In genomic region chr12:108560321-108560721, GRCh38 we compare ENCODE assay signal across 8 cellular contexts. TPM values are rescaled to one million over a fixed set of nuclear protein-coding genes. Genes with fewer than 3 reads are reported as not detected.
DNase-seq lines count a peak whose midpoint lies in the region; ATAC-seq and TF ChIP-seq lines count a peak whose summit lies in the region.

No MANE protein-coding gene starts in this region.

- peak overlapping the region; percentile 97 for H3K9ac ChIP-seq in Loucy (ENCODE audit: low read depth, low read length, poor library complexity, severe bottlenecking)
- peak overlapping the region; percentile 94 for H3K9ac ChIP-seq in mucosa of stomach (ENCODE audit: low read length)

- H2AFZ ChIP-seq in Loucy (ENCODE audit: low read length): no peak overlapping the region

- H3K27me3 ChIP-seq in BJ (ENCODE audit: control insufficient read depth, insufficient read depth, low read length) (no peaks in the 10 kb centered on the region), Loucy (ENCODE audit: insufficient read depth, low read length, poor library complexity, severe bottlenecking) (peaks cover 4% of the 10 kb centered on the region), mucosa of stomach (ENCODE audit: control insufficient read depth, insufficient read depth, low read length) (no peaks in the 10 kb centered on the region)

- H3K4me2 ChIP-seq in Loucy (ENCODE audit: low read depth, low read length, poor library complexity, severe bottlenecking): peak overlapping the region; percentile 100

- no peaks in the 10 kb centered on the region for H3K9me2 ChIP-seq in Loucy (replicated peaks; ENCODE audit: low read depth, low read length)

- CTCF ChIA-PET in BJ (lab: Yijun Ruan, JAX): interaction anchor here (1.1 to 19.7 kb wide), 2 partner anchors 19 to 58 kb away, joined by 4 to 460 read pairs; no protein-coding TSS in a partner anchor

- H3K36me3 ChIP-seq in BJ (ENCODE audit: control insufficient read depth, insufficient read depth, low read length) (peaks cover 6% of the 10 kb centered on the region), Loucy (ENCODE audit: insufficient read depth, low read length) (no peaks in the 10 kb centered on the region), mucosa of stomach (ENCODE audit: control insufficient read depth, insufficient read depth, low read length) (peaks cover 11% of the 10 kb centered on the region)

- no peak for TF ChIP-seq CTCF in BJ (IDR thresholded peaks at IDR 0.05; ENCODE audit: insufficient read depth, low read depth, low read length)
- TF ChIP-seq CTCF in Loucy (conservative IDR thresholded peaks at IDR 0.05; ENCODE audit: low read length): no peak

- H3K27ac ChIP-seq in caudate nucleus (ENCODE audit: low read depth, low read length): peak overlapping the region; percentile 99

- peaks cover 73% of the 10 kb centered on the region for H3K79me2 ChIP-seq in Loucy (ENCODE audit: insufficient read depth, low read length)

- H3F3A ChIP-seq in Loucy (ENCODE audit: low read depth): peaks cover 11% of the 10 kb centered on the region

- H3K4me3 ChIP-seq in BJ (ENCODE audit: low read depth, low read length) (peak overlapping the region; percentile 94), Loucy (ENCODE audit: low read length, poor library complexity, severe bottlenecking) (peak overlapping the region; percentile 85), mucosa of stomach (ENCODE audit: low read length) (peak overlapping the region; percentile 98)

- DNase-seq in BJ (ENCODE audit: low read depth) (no peak), caudate nucleus (lab: John Stamatoyannopoulos, UW) (no peak), hepatic stellate cell (ENCODE audit: low spot score) (no peak)
- no peak for DNase-seq in stimulated activated CD4-positive, alpha-beta T cell treated with anti-CD3 and anti-CD28 coated beads, Interleukin-4, amount 100 ng/mL, for 4 hours

- peaks cover 55% of the 10 kb centered on the region for H4K20me1 ChIP-seq in Loucy (ENCODE audit: insufficient read depth, low read length, poor library complexity, severe bottlenecking)

- H3K9me3 ChIP-seq in Loucy (ENCODE audit: insufficient read depth, low read depth, low read length) (no peaks in the 10 kb centered on the region), mucosa of stomach (ENCODE audit: control insufficient read depth, low read length) (no peaks in the 10 kb centered on the region)

- peaks cover 61% of the 10 kb centered on the region for H3K4me1 ChIP-seq in Loucy (ENCODE audit: insufficient read depth, low read length, poor library complexity, severe bottlenecking)
- H3K4me1 ChIP-seq in mucosa of stomach (ENCODE audit: control insufficient read depth, insufficient read depth, low read length): peaks cover 26% of the 10 kb centered on the region

- no peak for ATAC-seq in HG03139 (IDR thresholded peaks at IDR 0.05; ENCODE audit: unreplicated experiment)
- ATAC-seq in HG02623 (IDR thresholded peaks at IDR 0.05; ENCODE audit: unreplicated experiment): no peak

- POLR2A ChIA-PET in BJ (lab: Charles Lee): no interaction called here

RNA-seq across cellular contexts. Expression of gene SART3, which starts 0.7 kb away (rescaled TPM):
- polyA plus RNA-seq in BJ (2011; rRNA removed): 23.1 and 27.5 TPM in 2 replicates
- polyA minus RNA-seq in BJ (2011; rRNA and poly(A)+ RNA removed): 20.4 and 26.9 TPM in 2 replicates

RNA-seq across cellular contexts. Expression of gene ISCU, which starts 2.1 kb away (rescaled TPM):
- 125 and 169 TPM in 2 replicates for polyA plus RNA-seq in BJ (2011; rRNA removed)
- polyA minus RNA-seq in BJ (2011; rRNA and poly(A)+ RNA removed): 31.3 and 50.0 TPM in 2 replicates

RNA-seq across cellular contexts. Expression of gene TMEM119, which starts 37.6 kb away (rescaled TPM):
- 57.2 and 80.6 TPM in 2 replicates for polyA plus RNA-seq in BJ (2011; rRNA removed)
- polyA minus RNA-seq in BJ (2011; rRNA and poly(A)+ RNA removed): 28.9 and 48.4 TPM in 2 replicates

RNA-seq across cellular contexts. Expression of gene FICD, which starts 45.2 kb away (rescaled TPM):
- polyA plus RNA-seq in BJ (2011; rRNA removed): 1.9 and 2.0 TPM in 2 replicates
- polyA minus RNA-seq in BJ (2011; rRNA and poly(A)+ RNA removed): 6.1 and 6.8 TPM in 2 replicates
